In the genomic region with DNA sequence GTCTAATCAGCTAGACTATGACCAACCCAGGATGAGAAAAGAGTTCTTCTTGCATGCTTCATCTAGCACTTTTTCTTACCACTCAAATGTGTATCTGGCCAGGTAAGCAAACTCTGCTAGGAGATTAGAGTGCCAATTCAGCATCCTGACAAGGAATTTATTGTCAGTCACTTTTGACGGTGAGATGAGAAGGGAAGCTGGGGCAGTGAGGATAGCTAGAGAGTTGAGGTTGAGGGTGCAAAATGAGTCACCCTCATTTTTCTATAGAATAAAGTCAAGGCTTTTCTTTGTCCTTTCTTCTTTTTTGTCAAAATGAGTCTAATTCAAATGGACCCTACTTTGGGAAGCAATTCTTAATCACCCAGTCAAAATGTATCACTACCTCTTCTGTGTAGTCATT, we compare ENCODE assay signal across 16 cellular contexts.
DNase-seq lines count a peak whose midpoint lies in the region; ATAC-seq lines count a peak whose summit lies in the region.
"Had no signal": no experiment of that assay in that cellular context is flagged by ENCODE, and none has a peak within 500 bp of the region (broad histone marks: within the 10 kb centered on the region; RNA-seq: fewer than 3 reads in every experiment).

No MANE protein-coding gene starts in this region.

- POLR2A ChIA-PET in activated CD4-positive, alpha-beta T cell treated with anti-CD3 and anti-CD28 coated beads for 36 hours (lab: Charles Lee) = no interaction called here

- peaks cover 6% of the 10 kb centered on the region for H3K4me1 Mint-ChIP-seq in activated CD4-positive, alpha-beta T cell treated with anti-CD3 and anti-CD28 coated beads for 36 hours
- no peaks in the 10 kb centered on the region for H3K4me1 Mint-ChIP-seq in activated T-helper 17 cell treated with anti-CD3 and anti-CD28 coated beads, Interleukin-2, amount 50 U/mL, for 72 hours
- H3K4me1 Mint-ChIP-seq: CD8-positive, alpha-beta memory T cell had no signal

- H3K27ac Mint-ChIP-seq in activated CD4-positive, alpha-beta T cell treated with anti-CD3 and anti-CD28 coated beads for 36 hours = no peak overlapping the region
- H3K27ac Mint-ChIP-seq in activated naive CD4-positive, alpha-beta T cell treated with anti-CD3 and anti-CD28 coated beads, Interleukin-2, amount 50 U/mL, for 72 hours = no peak overlapping the region
- H3K27ac Mint-ChIP-seq in activated T-helper 17 cell treated with anti-CD3 and anti-CD28 coated beads, Interleukin-2, amount 50 U/mL, for 72 hours = no peak overlapping the region
- H3K27ac Mint-ChIP-seq: CD8-positive, alpha-beta memory T cell; H9 had no signal

- no peaks in the 10 kb centered on the region for H3K27me3 Mint-ChIP-seq in activated CD4-positive, alpha-beta T cell treated with anti-CD3 and anti-CD28 coated beads for 36 hours
- H3K27me3 Mint-ChIP-seq in activated T-helper 17 cell treated with anti-CD3 and anti-CD28 coated beads, Interleukin-2, amount 50 U/mL, for 72 hours = no peaks in the 10 kb centered on the region
- H3K27me3 Mint-ChIP-seq: CD8-positive, alpha-beta memory T cell had no signal

- DNase-seq in activated CD4-positive, alpha-beta T cell treated with anti-CD3 and anti-CD28 coated beads for 36 hours = no peak
- DNase-seq in activated CD4-positive, alpha-beta T cell treated with anti-CD3 and anti-CD28 coated beads, Interleukin-2, amount 50 U/mL, for 1 hour = no peak
- no peak for DNase-seq in activated naive CD4-positive, alpha-beta T cell treated with anti-CD3 and anti-CD28 coated beads, Interleukin-2, amount 50 U/mL, for 72 hours (ENCODE audit: low spot score in 2 of 2)
- no peak for DNase-seq in activated naive CD4-positive, alpha-beta T cell (lab: John Stamatoyannopoulos, UW)
- DNase-seq in stimulated activated naive CD8-positive, alpha-beta T cell treated with anti-CD3 and anti-CD28 coated beads, Interleukin-15, Interleukin-2, amounts not matched to agents 100 U/mL and 50 U/mL, for 24 hours = no peak
- DNase-seq in NCI-H1436 treated with DMSO at 0.1 percent for 48 hours (lab: John Stamatoyannopoulos, UW) = no peak
- DNase-seq: 8988T; AML-193; Caco-2; CD8-positive, alpha-beta memory T cell; DND-41; GF-D8; GOT3; H9 had no signal

- CTCF ChIA-PET in activated CD4-positive, alpha-beta T cell treated with anti-CD3 and anti-CD28 coated beads for 36 hours (lab: Charles Lee) = no interaction called here

- H3K36me3 Mint-ChIP-seq in activated CD4-positive, alpha-beta T cell treated with anti-CD3 and anti-CD28 coated beads for 36 hours (ENCODE audit: low read depth) = no peaks in the 10 kb centered on the region
- no peaks in the 10 kb centered on the region for H3K36me3 Mint-ChIP-seq in activated naive CD4-positive, alpha-beta T cell treated with anti-CD3 and anti-CD28 coated beads, Interleukin-2, amount 50 U/mL, for 72 hours
- H3K36me3 Mint-ChIP-seq in activated T-helper 17 cell treated with anti-CD3 and anti-CD28 coated beads, Interleukin-2, amount 50 U/mL, for 72 hours (ENCODE audit: low read depth) = no peaks in the 10 kb centered on the region

- H3K9me3 Mint-ChIP-seq in activated CD4-positive, alpha-beta T cell treated with anti-CD3 and anti-CD28 coated beads for 36 hours (ENCODE audit: low read depth) = no peaks in the 10 kb centered on the region
- no peaks in the 10 kb centered on the region for H3K9me3 Mint-ChIP-seq in activated naive CD4-positive, alpha-beta T cell treated with anti-CD3 and anti-CD28 coated beads, Interleukin-2, amount 50 U/mL, for 72 hours
- H3K9me3 Mint-ChIP-seq in activated T-helper 17 cell treated with anti-CD3 and anti-CD28 coated beads, Interleukin-2, amount 50 U/mL, for 72 hours = no peaks in the 10 kb centered on the region
- H3K9me3 Mint-ChIP-seq: CD8-positive, alpha-beta memory T cell had no signal

- no peak overlapping the region for H3K4me3 Mint-ChIP-seq in activated CD4-positive, alpha-beta T cell treated with anti-CD3 and anti-CD28 coated beads for 36 hours
- H3K4me3 Mint-ChIP-seq in activated T-helper 17 cell treated with anti-CD3 and anti-CD28 coated beads, Interleukin-2, amount 50 U/mL, for 72 hours = no peak overlapping the region
- H3K4me3 Mint-ChIP-seq: CD8-positive, alpha-beta memory T cell; H9 had no signal

- ATAC-seq in activated CD4-positive, alpha-beta T cell treated with anti-CD3 and anti-CD28 coated beads for 36 hours = peak; percentile 42
- ATAC-seq in activated naive CD4-positive, alpha-beta T cell treated with anti-CD3 and anti-CD28 coated beads, Interleukin-2, amount 50 U/mL, for 72 hours = peak; percentile 28 to 73
- peak; percentile 50 for ATAC-seq in activated T-helper 17 cell treated with anti-CD3 and anti-CD28 coated beads, Interleukin-2, amount 50 U/mL, for 72 hours (replicated peaks)
- ATAC-seq in stimulated activated naive CD8-positive, alpha-beta T cell treated with anti-CD3 and anti-CD28 coated beads, Interleukin-15, Interleukin-2, amounts not matched to agents 100 U/mL and 50 U/mL, for 24 hours = peak; percentile 36
- no peak for ATAC-seq in HG02840 (IDR thresholded peaks at IDR 0.05; ENCODE audit: low FRiP score, unreplicated experiment)

- intact Hi-C loops in activated CD4-positive, alpha-beta T cell treated with anti-CD3 and anti-CD28 coated beads for 36 hours (cut with DNase I, micrococcal nuclease) = no loop called here
